8 cellular contexts compared by ENCODE assay signal in genomic region chr3:189324538-189325138, GRCh38.
DNase-seq lines count a peak whose midpoint lies in the region; ATAC-seq and TF ChIP-seq lines count a peak whose summit lies in the region.

No MANE protein-coding gene starts in this region.

- H3K36me3 ChIP-seq in SK-N-MC (ENCODE audit: insufficient read depth, low read length) = peaks cover 12% of the 10 kb centered on the region; the same call in 1 of the 2 replicates
- H3K36me3 ChIP-seq in mucosa of stomach (ENCODE audit: control insufficient read depth, insufficient read depth, low read length) = no peaks in the 10 kb centered on the region
- no peaks in the 10 kb centered on the region for H3K36me3 ChIP-seq in thoracic aorta

- H3K9me3 ChIP-seq in SK-N-MC (ENCODE audit: low read depth, low read length) (no peaks in the 10 kb centered on the region; the same call in 1 of the 2 replicates), mucosa of stomach (ENCODE audit: control insufficient read depth, low read length) (no peaks in the 10 kb centered on the region), thoracic aorta (no peaks in the 10 kb centered on the region)

- DNase-seq in GF-D8 (lab: John Stamatoyannopoulos, UW) (peak; percentile 87), H4 (ENCODE audit: low spot score) (peak; percentile 100), LNCaP clone FGC (ENCODE audit: low read depth) (peak; percentile 82), SK-N-MC (ENCODE audit: low read depth, low spot score) (no peak), thoracic aorta (ENCODE audit: low spot score) (no peak), cardiac septum (ENCODE audit: low spot score) (no peak)

- TF ChIP-seq CTCF in LNCaP clone FGC (IDR thresholded peaks at IDR 0.05; ENCODE audit: control insufficient read depth, extremely low read depth, insufficient read depth) (no peak), thoracic aorta (IDR thresholded peaks at IDR 0.05) (no peak)

- H3K27ac ChIP-seq in SK-N-MC = peak overlapping the region; percentile 37
- peak overlapping the region; percentile 6 to 13 for H3K27ac ChIP-seq in thoracic aorta

- H3K27me3 ChIP-seq in mucosa of stomach (ENCODE audit: control insufficient read depth, insufficient read depth, low read length) (no peaks in the 10 kb centered on the region), thoracic aorta (replicated peaks; ENCODE audit: insufficient read depth) (no peaks in the 10 kb centered on the region)

- H3K4me3 ChIP-seq in LNCaP clone FGC (ENCODE audit: low read depth, low read length) (no peak overlapping the region), SK-N-MC (0 out of 2 replicates have a peak overlapping the region, but pooled peaks have one; percentile 6), mucosa of stomach (ENCODE audit: low read length) (no peak overlapping the region), thoracic aorta (no peak overlapping the region)

- ATAC-seq in thoracic aorta (ENCODE audit: insufficient number of reproducible peaks, low FRiP score, low read depth) = no peak

- H3K9ac ChIP-seq in SK-N-MC (ENCODE audit: insufficient read length) (peak overlapping the region; percentile 20), mucosa of stomach (ENCODE audit: low read length) (peak overlapping the region; percentile 12)

- H3K4me1 Mint-ChIP-seq in activated naive CD8-positive, alpha-beta T cell (ENCODE audit: low read depth) = peaks cover 76% of the 10 kb centered on the region

- H3K4me1 ChIP-seq in mucosa of stomach (ENCODE audit: control insufficient read depth, insufficient read depth, low read length) (peaks cover 23% of the 10 kb centered on the region), thoracic aorta (ENCODE audit: control insufficient read depth in 1 of 2, low read depth in 2 of 2) (peaks cover 12 to 38% of the 10 kb centered on the region in 2 donors)

- H3K4me3 Mint-ChIP-seq in activated naive CD8-positive, alpha-beta T cell = peak overlapping the region; percentile 87

- H3K9me3 Mint-ChIP-seq in activated naive CD8-positive, alpha-beta T cell (ENCODE audit: low read depth) = peaks cover 6% of the 10 kb centered on the region

- peaks cover 12% of the 10 kb centered on the region for H3K36me3 Mint-ChIP-seq in activated naive CD8-positive, alpha-beta T cell

- intact Hi-C loops in cardiac septum (cut with DNase I) = no loop called here

- H3K27ac Mint-ChIP-seq in activated naive CD8-positive, alpha-beta T cell = peak overlapping the region; percentile 98

- no peaks in the 10 kb centered on the region for H3K27me3 Mint-ChIP-seq in activated naive CD8-positive, alpha-beta T cell

Comparison
In these comparisons a context has a peak if more than half of its experiments do, and no peak if none do; other contexts are left out.
1. DNase-seq: peak in GF-D8 (single experiment), H4 (single experiment) and LNCaP clone FGC (single experiment); none in SK-N-MC (single experiment), thoracic aorta (single experiment) and cardiac septum (single experiment).